Comparison of ENCODE assay signal across 11 cellular contexts in the genomic region with DNA sequence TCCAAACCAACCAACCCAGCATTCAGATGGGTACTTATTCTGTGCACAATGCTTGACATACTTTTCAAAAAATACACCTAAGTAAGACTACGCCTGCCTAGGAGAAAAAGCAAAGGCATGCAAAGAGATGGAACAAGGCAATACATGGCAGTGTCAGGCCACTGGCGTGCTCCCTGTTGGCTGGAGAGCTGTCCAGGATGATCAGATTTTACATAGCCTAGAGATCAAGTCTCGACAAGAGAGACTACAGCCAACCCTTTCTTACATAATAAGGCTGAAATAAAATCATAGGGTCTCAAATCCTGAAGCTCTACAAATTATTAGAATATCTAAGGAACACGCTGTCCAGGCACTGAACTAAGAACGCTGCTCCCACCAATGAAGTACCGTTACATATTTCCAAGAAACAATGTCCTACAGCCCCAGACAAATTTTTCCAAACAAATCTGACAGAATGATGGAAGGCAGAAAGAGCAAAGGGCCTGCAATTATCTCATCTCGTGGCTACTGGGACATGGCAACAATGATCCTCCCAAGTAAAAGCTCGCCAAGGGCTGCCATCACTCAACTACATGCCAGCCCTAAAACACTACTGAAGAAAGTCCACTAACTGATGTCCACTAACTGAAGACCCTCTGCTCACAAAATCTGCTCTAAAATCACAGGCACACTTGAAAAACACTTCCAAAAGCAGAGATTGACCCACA. TPM values are rescaled to one million over a fixed set of nuclear protein-coding genes. Genes with fewer than 3 reads are reported as not detected.
DNase-seq lines count a peak whose midpoint lies in the region; ATAC-seq and TF ChIP-seq lines count a peak whose summit lies in the region.
"Had no signal": no experiment of that assay in that cellular context is flagged by ENCODE, and none has a peak within 500 bp of the region (broad histone marks: within the 10 kb centered on the region; RNA-seq: fewer than 3 reads in every experiment).

No MANE protein-coding gene starts in this region.

- no peak for ATAC-seq in Panc1

- H3K4me1 ChIP-seq in Panc1 (ENCODE audit: control insufficient read depth, insufficient read depth, low read length) (peaks cover 23% of the 10 kb centered on the region), sigmoid colon (peaks cover 0 to 56% (median 47%) of the 10 kb centered on the region in 4 donors), ovary (ENCODE audit: insufficient read depth) (peaks cover 21% of the 10 kb centered on the region)

- H3K27me3 ChIP-seq in Panc1 (ENCODE audit: control insufficient read depth, insufficient read depth, low read length) (no peaks in the 10 kb centered on the region), sigmoid colon (no peaks in the 10 kb centered on the region), ovary (no peaks in the 10 kb centered on the region)

- TF ChIP-seq EP300 in sigmoid colon (IDR thresholded peaks at IDR 0.05) (no peak), ovary (IDR thresholded peaks at IDR 0.05) (no peak)

- peaks cover 59% of the 10 kb centered on the region for H3K4me1 Mint-ChIP-seq in activated CD4-positive, alpha-beta T cell treated with anti-CD3 and anti-CD28 coated beads, Interleukin-2, amount 10 ng/mL, durations not matched to agents 7 days and 5 days

- no TSS peak for BruUV-seq in Panc1 (replicated peaks; lab: Mats Ljungman, UMichigan)

- H3K4me3 Mint-ChIP-seq in activated CD4-positive, alpha-beta T cell treated with anti-CD3 and anti-CD28 coated beads, Interleukin-2, amount 10 ng/mL, durations not matched to agents 7 days and 5 days: peak overlapping the region; percentile 20

- POLR2A ChIA-PET in activated CD4-positive, alpha-beta T cell treated with anti-CD3 and anti-CD28 coated beads, Interleukin-2, amount 10 ng/mL, durations not matched to agents 7 days and 5 days (lab: Charles Lee): interaction anchor here (0.5 kb wide), 1 partner anchor 1254 kb away, joined by 4 read pairs; no protein-coding TSS in a partner anchor
- POLR2A ChIA-PET in Panc1 (lab: Charles Lee): interaction anchor here (1.1 to 1.4 kb wide), 2 partner anchors 10 to 16 kb away, joined by 3 to 4 read pairs; a partner anchor contains a TSS

- peak overlapping the region; percentile 22 for H3K27ac Mint-ChIP-seq in activated CD4-positive, alpha-beta T cell treated with anti-CD3 and anti-CD28 coated beads, Interleukin-2, amount 10 ng/mL, durations not matched to agents 7 days and 5 days

- TF ChIP-seq POLR2A in sigmoid colon (IDR thresholded peaks at IDR 0.05) (no peak), ovary (IDR thresholded peaks at IDR 0.05) (no peak)

- peak overlapping the region; percentile 18; the same call in 1 of the 2 replicates for H3K27ac ChIP-seq in Panc1 (ENCODE audit: low read length)
- peak overlapping the region; percentile 2 for H3K27ac ChIP-seq in epithelial cell of prostate
- H3K27ac ChIP-seq in sigmoid colon: peak overlapping the region; percentile 6 to 52 (median 22)
- no peak overlapping the region for H3K27ac ChIP-seq in ovary

- no peaks in the 10 kb centered on the region for H3K9me3 ChIP-seq in Panc1 (ENCODE audit: control insufficient read depth, insufficient read depth, low read depth, low read length)
- no peaks in the 10 kb centered on the region for H3K9me3 ChIP-seq in sigmoid colon
- no peaks in the 10 kb centered on the region for H3K9me3 ChIP-seq in ovary

- intact Hi-C loops in Panc1 (cut with micrococcal nuclease; ENCODE audit: unreplicated experiment): no loop called here
- intact Hi-C loops in sigmoid colon (cut with DNase I): no loop called here
- intact Hi-C loops in ovary (cut with DNase I): no loop called here

- H3K27me3 Mint-ChIP-seq in activated CD4-positive, alpha-beta T cell treated with anti-CD3 and anti-CD28 coated beads, Interleukin-2, amount 10 ng/mL, durations not matched to agents 7 days and 5 days: no peaks in the 10 kb centered on the region

- H3K36me3 ChIP-seq in Panc1 (ENCODE audit: control insufficient read depth, insufficient read depth, low read length) (peaks cover 52% of the 10 kb centered on the region), sigmoid colon (peaks cover 8 to 65% (median 47%) of the 10 kb centered on the region in 4 donors), ovary (no peaks in the 10 kb centered on the region)

- H3K36me3 Mint-ChIP-seq in activated CD4-positive, alpha-beta T cell treated with anti-CD3 and anti-CD28 coated beads, Interleukin-2, amount 10 ng/mL, durations not matched to agents 7 days and 5 days (ENCODE audit: low read depth): peaks cover 74% of the 10 kb centered on the region

- CTCF ChIA-PET in activated CD4-positive, alpha-beta T cell treated with anti-CD3 and anti-CD28 coated beads, Interleukin-2, amount 10 ng/mL, durations not matched to agents 7 days and 5 days (lab: Charles Lee): interaction anchor here (0.8 kb wide), 1 partner anchor 16 kb away, joined by 3 read pairs; a partner anchor contains a TSS
- CTCF ChIA-PET in Panc1 (lab: Charles Lee): no interaction called here

- WGBS in sigmoid colon, 2 donors: 77 to 81% methylated on average over 8 of the region's 8 CpGs
- 44 to 46% (median 46%) methylated on average over 8 of the region's 8 CpGs for whole genome bisulfite sequencing in ovary, 3 donors

- TF ChIP-seq CTCF in Panc1 (IDR thresholded peaks at IDR 0.05) (no peak), sigmoid colon (IDR thresholded peaks at IDR 0.05) (no peak), ovary (IDR thresholded peaks at IDR 0.05) (no peak)

- in situ Hi-C loops in Panc1 (cut with HindIII; ENCODE audit: low pct_unique_long_range_greater_than_20kb, low sequenced_read_pairs): no loop called here

- DNase-seq in activated CD4-positive, alpha-beta T cell treated with anti-CD3 and anti-CD28 coated beads, Interleukin-2, amount 10 ng/mL, durations not matched to agents 7 days and 5 days: no peak
- no peak for DNase-seq in activated CD4-positive, alpha-beta T cell treated with anti-CD3 and anti-CD28 coated beads for 4 hours
- no peak for DNase-seq in Panc1 (ENCODE audit: low read depth, low spot score)
- no peak for DNase-seq in epithelial cell of prostate (ENCODE audit: low read depth, low spot score)
- DNase-seq in sigmoid colon: no peak
- no peak for DNase-seq in HUDEP-2 (lab: John Stamatoyannopoulos, UW; ENCODE audit: unreplicated experiment in 76 of 76)
- DNase-seq in SK-N-DZ (ENCODE audit: low spot score): no peak
- DNase-seq in ovary: no peak
- DNase-seq: ACHN; stimulated activated CD4-positive, alpha-beta T cell treated with anti-CD3 and anti-CD28 coated beads, Interleukin-1b, Interleukin-23, amount 100 ng/mL, for 48 hours; substantia nigra had no signal

- no peaks in the 10 kb centered on the region for H3K9me3 Mint-ChIP-seq in activated CD4-positive, alpha-beta T cell treated with anti-CD3 and anti-CD28 coated beads, Interleukin-2, amount 10 ng/mL, durations not matched to agents 7 days and 5 days

- H3K4me3 ChIP-seq in Panc1 (ENCODE audit: low read depth in 2 of 2, low read length in 2 of 2) (no peak overlapping the region), sigmoid colon (no peak overlapping the region), ovary (no peak overlapping the region)

RNA-seq across cellular contexts. Expression of a gene that starts 5.1 kb away (rescaled TPM):
- 1,000 to 10,000 TPM; 1,939 to 2,119 TPM for total RNA-seq in activated CD4-positive, alpha-beta T cell treated with anti-CD3 and anti-CD28 coated beads, Interleukin-2, amount 10 ng/mL, durations not matched to agents 7 days and 5 days
- 1,366 TPM for total RNA-seq in Panc1 (2021; ENCODE audit: unreplicated experiment)
- 1,339 TPM for polyA plus RNA-seq in Panc1 (2012; ENCODE audit: insufficient read length)
- 1,000 to 10,000 TPM; 1,724 to 5,149 (median 4,033) TPM for total RNA-seq in sigmoid colon
- polyA plus RNA-seq in sigmoid colon: 1,000 to 10,000 TPM; 3,444 to 6,579 (median 4,979) TPM
- 7,230 and 8,102 TPM in 2 replicates for polyA plus RNA-seq in SK-N-DZ (2014; cell fraction: cytosol; rRNA removed)
- polyA plus RNA-seq in SK-N-DZ (2014; cell fraction: nucleus; rRNA removed): 5,280 and 5,848 TPM in 2 replicates
- total RNA-seq in ovary: 1,000 to 10,000 TPM; 2,591 to 5,086 (median 2,853) TPM
- over 10,000 TPM in 1 of 2 donors, 1,000 to 10,000 TPM in 1; 4,713 to 11,026 TPM for polyA plus RNA-seq in ovary

RNA-seq across cellular contexts. Expression of a gene that starts 16.3 kb away (rescaled TPM):
- total RNA-seq in activated CD4-positive, alpha-beta T cell treated with anti-CD3 and anti-CD28 coated beads, Interleukin-2, amount 10 ng/mL, durations not matched to agents 7 days and 5 days: 100 to 1,000 TPM; 276 to 321 TPM
- total RNA-seq in Panc1 (2021; ENCODE audit: unreplicated experiment) (343 TPM), sigmoid colon (100 to 1,000 TPM in 3 of 4 donors, 10 to 100 TPM in 1; 77.5 to 128 (median 114) TPM), ovary (100 to 1,000 TPM in 4 of 7 donors, 10 to 100 TPM in 3; 82.7 to 171 (median 105) TPM)
- polyA plus RNA-seq in Panc1 (2012; ENCODE audit: insufficient read length): 339 TPM
- polyA plus RNA-seq in sigmoid colon (100 to 1,000 TPM in 1 of 3 donors, 10 to 100 TPM in 2; 39.6 to 148 (median 62.7) TPM), ovary (100 to 1,000 TPM; 109 to 200 TPM)
- 556 and 583 TPM in 2 replicates for polyA plus RNA-seq in SK-N-DZ (2014; cell fraction: cytosol; rRNA removed)
- polyA plus RNA-seq in SK-N-DZ (2014; cell fraction: nucleus; rRNA removed): 211 and 266 TPM in 2 replicates

Comparison
In these comparisons a context has a peak if more than half of its experiments do, and no peak if none do; other contexts are left out.
1. H3K27ac ChIP-seq: peak in Panc1 (single experiment), epithelial cell of prostate (single experiment) and sigmoid colon (4 of 4); none in ovary (0 of 2).